9 cellular contexts compared by ENCODE assay signal in genomic region chr14:78848234-78848820, GRCh38.
DNase-seq lines count a peak whose midpoint lies in the region; ATAC-seq and TF ChIP-seq lines count a peak whose summit lies in the region.
"Had no signal": no experiment of that assay in that cellular context is flagged by ENCODE, and none has a peak within 500 bp of the region (broad histone marks: within the 10 kb centered on the region; RNA-seq: fewer than 3 reads in every experiment).

No MANE protein-coding gene starts in this region.

- H3K27me3 ChIP-seq in brain microvascular endothelial cell (replicated peaks) = no peaks in the 10 kb centered on the region
- H3K27me3 ChIP-seq: BLaER1 treated with 17β-estradiol and CSF1 and Interleukin-3, amounts not matched to agents 10 nM and 100 nM had no signal

- H3K36me3 ChIP-seq in brain microvascular endothelial cell (replicated peaks) = no peaks in the 10 kb centered on the region
- H3K36me3 ChIP-seq: BLaER1 treated with 17β-estradiol and CSF1 and Interleukin-3, amounts not matched to agents 10 nM and 100 nM had no signal

- ATAC-seq in GM19372 (IDR thresholded peaks at IDR 0.05; ENCODE audit: low read depth, unreplicated experiment) (peak; percentile 84), HG03378 (IDR thresholded peaks at IDR 0.05; ENCODE audit: unreplicated experiment) (peak; percentile 87)

- H3K4me3 ChIP-seq in brain microvascular endothelial cell (ENCODE audit: low read depth, low read length) = no peak overlapping the region
- H3K4me3 ChIP-seq: BLaER1 treated with 17β-estradiol and CSF1 and Interleukin-3, amounts not matched to agents 10 nM and 100 nM had no signal

- peak; percentile 94 for TF ChIP-seq CTCF in brain microvascular endothelial cell (IDR thresholded peaks at IDR 0.05; ENCODE audit: low read depth, low read length, missing control alignments)

- peak; percentile 35 to 59 for DNase-seq in NCI-H187 (lab: John Stamatoyannopoulos, UW)
- DNase-seq in NCI-H187 treated with DMSO at 0.1 percent for 48 hours (lab: John Stamatoyannopoulos, UW) = no peak
- peak; percentile 7 for DNase-seq in NCI-H774 (lab: John Stamatoyannopoulos, UW)
- peak; percentile 24 for DNase-seq in brain microvascular endothelial cell
- DNase-seq in kidney tubule cell (ENCODE audit: low spot score) = peak; percentile 70
- no peak for DNase-seq in GF-D8 (lab: John Stamatoyannopoulos, UW)

- in situ Hi-C loops in brain microvascular endothelial cell (cut with HindIII; ENCODE audit: low pct_ligation_motif_present, low sequenced_read_pairs) = no loop called here

- no peak overlapping the region for H3K27ac ChIP-seq in brain microvascular endothelial cell
- H3K27ac ChIP-seq: BLaER1 treated with 17β-estradiol and CSF1 and Interleukin-3, amounts not matched to agents 10 nM and 100 nM had no signal

Comparison
In these comparisons a context has a peak if more than half of its experiments do, and no peak if none do; other contexts are left out.
1. DNase-seq: peak in NCI-H187 (2 of 2), NCI-H774 (single experiment), brain microvascular endothelial cell (single experiment) and kidney tubule cell (single experiment); none in NCI-H187 treated with DMSO at 0.1 percent for 48 hours (single experiment) and GF-D8 (single experiment).